ENCODE assay signal across 18 cellular contexts in the genomic region with DNA sequence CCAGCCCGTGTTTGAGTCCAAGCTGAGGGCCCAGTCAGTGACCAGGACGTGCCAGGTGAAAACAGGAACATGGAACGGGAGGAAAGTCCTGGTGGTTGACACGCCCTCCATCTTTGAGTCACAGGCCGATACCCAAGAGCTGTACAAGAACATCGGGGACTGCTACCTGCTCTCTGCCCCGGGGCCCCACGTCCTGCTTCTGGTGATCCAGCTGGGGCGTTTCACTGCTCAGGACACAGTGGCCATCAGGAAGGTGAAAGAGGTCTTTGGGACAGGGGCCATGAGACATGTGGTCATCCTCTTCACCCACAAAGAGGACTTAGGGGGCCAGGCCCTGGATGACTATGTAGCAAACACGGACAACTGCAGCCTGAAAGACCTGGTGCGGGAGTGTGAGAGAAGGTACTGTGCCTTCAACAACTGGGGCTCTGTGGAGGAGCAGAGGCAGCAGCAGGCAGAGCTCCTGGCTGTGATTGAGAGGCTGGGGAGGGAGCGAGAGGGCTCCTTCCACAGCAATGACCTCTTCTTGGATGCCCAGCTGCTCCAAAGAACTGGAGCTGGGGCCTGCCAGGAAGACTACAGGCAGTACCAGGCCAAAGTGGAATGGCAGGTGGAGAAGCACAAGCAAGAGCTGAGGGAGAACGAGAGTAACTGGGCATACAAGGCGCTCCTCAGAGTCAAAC. TPM values are rescaled to one million over a fixed set of nuclear protein-coding genes. Genes with fewer than 3 reads are reported as not detected.
A peak's percentile ranks its signal among the peaks of the same experiment; 100 is the strongest.
DNase-seq lines count a peak whose midpoint lies in the region; ATAC-seq and TF ChIP-seq lines count a peak whose summit lies in the region.
"Had no signal": no experiment of that assay in that cellular context is flagged by ENCODE, and none has a peak within 500 bp of the region (broad histone marks: within the 10 kb centered on the region; RNA-seq: fewer than 3 reads in every experiment).

No MANE protein-coding gene starts in this region.

- no peak for ATAC-seq in T-helper 17 cell
- no peak for ATAC-seq in central memory CD8-positive, alpha-beta T cell (replicated peaks; ENCODE audit: extremely low read depth, poor library complexity, severe bottlenecking)
- ATAC-seq in stimulated activated naive CD8-positive, alpha-beta T cell treated with anti-CD3 and anti-CD28 coated beads, Interleukin-15, Interleukin-2, amounts not matched to agents 100 U/mL and 50 U/mL, for 24 hours, result no peak
- ATAC-seq: left ventricle myocardium superior had no signal

- peaks cover 74% of the 10 kb centered on the region for H3K4me1 Mint-ChIP-seq in T-helper 17 cell
- peaks cover 79% of the 10 kb centered on the region for H3K4me1 Mint-ChIP-seq in central memory CD8-positive, alpha-beta T cell

- no peaks in the 10 kb centered on the region for H3K9me3 Mint-ChIP-seq in central memory CD8-positive, alpha-beta T cell

- peaks cover 45% of the 10 kb centered on the region for H3K36me3 Mint-ChIP-seq in T-helper 17 cell (ENCODE audit: low read depth)
- H3K36me3 Mint-ChIP-seq in central memory CD8-positive, alpha-beta T cell (ENCODE audit: insufficient read depth), result peaks cover 71% of the 10 kb centered on the region

- H3K27me3 Mint-ChIP-seq in T-helper 17 cell, result no peaks in the 10 kb centered on the region
- H3K27me3 Mint-ChIP-seq in central memory CD8-positive, alpha-beta T cell, result no peaks in the 10 kb centered on the region

- peak overlapping the region; percentile 98 for H3K4me3 Mint-ChIP-seq in T-helper 17 cell
- peak overlapping the region; percentile 86 for H3K4me3 Mint-ChIP-seq in central memory CD8-positive, alpha-beta T cell

- no peak overlapping the region for H3K4me3 ChIP-seq in BE2C (ENCODE audit: low read depth, low read length)
- H3K4me3 ChIP-seq: adrenal gland, SJCRH30, smooth muscle cell had no signal

- peak; percentile 73 for DNase-seq in activated effector memory CD4-positive, alpha-beta T cell treated with anti-CD3 and anti-CD28 coated beads, Interleukin-2, amount 50 U/mL, for 16 hours
- no peak for DNase-seq in activated effector memory CD4-positive, alpha-beta T cell treated with Interleukin-2 at 50 U/mL for 16 hours
- DNase-seq in T-helper 17 cell (no peak), HCEC 1CT (no peak), globus pallidus (ENCODE audit: low spot score) (no peak), BE2C (no peak)
- DNase-seq in central memory CD8-positive, alpha-beta T cell (ENCODE audit: low spot score in 2 of 2), result no peak
- peak; percentile 47 for DNase-seq in stimulated activated naive CD8-positive, alpha-beta T cell treated with anti-CD3 and anti-CD28 coated beads, Interleukin-15, Interleukin-2, amounts not matched to agents 100 U/mL and 50 U/mL, for 24 hours
- DNase-seq: activated CD8-positive, alpha-beta memory T cell treated with anti-CD3 and anti-CD28 coated beads for 24 hours; adrenal gland; COR-L47; left ventricle myocardium superior; NCI-H2029 treated with DMSO at 0.1 percent for 48 hours; NCI-H510A; SJCRH30 had no signal

- peak overlapping the region; percentile 98 for H3K27ac Mint-ChIP-seq in T-helper 17 cell
- peak overlapping the region; percentile 98 for H3K27ac Mint-ChIP-seq in central memory CD8-positive, alpha-beta T cell (ENCODE audit: low read depth)
- H3K27ac Mint-ChIP-seq: progenitor cell of endocrine pancreas had no signal

- no peak for TF ChIP-seq CTCF in BE2C (IDR thresholded peaks at IDR 0.05; ENCODE audit: low read depth, low read length)

- H3K9me3 ChIP-seq in T-helper 17 cell (ENCODE audit: control insufficient read depth, low read length, poor library complexity, severe bottlenecking), result no peaks in the 10 kb centered on the region
- no peaks in the 10 kb centered on the region for H3K9me3 ChIP-seq in BE2C
- H3K9me3 ChIP-seq: adrenal gland, SJCRH30 had no signal

- no peaks in the 10 kb centered on the region for H3K4me1 ChIP-seq in BE2C
- H3K4me1 ChIP-seq: adrenal gland, SJCRH30 had no signal

- H3K36me3 ChIP-seq in BE2C, result no peaks in the 10 kb centered on the region
- H3K36me3 ChIP-seq: adrenal gland, SJCRH30 had no signal

- H3K27me3 ChIP-seq in BE2C, result peaks cover 60% of the 10 kb centered on the region
- H3K27me3 ChIP-seq: adrenal gland had no signal

RNA-seq across cellular contexts. Expression of gene GIMAP5, which starts 5.2 kb away (rescaled TPM):
- 10 to 100 TPM; 44.1 to 65.3 TPM for total RNA-seq in T-helper 17 cell
- polyA plus RNA-seq in BE2C (2012; ENCODE audit: insufficient read depth, insufficient read length, low read depth), result 1.3 TPM
- total RNA-seq: myocyte, progenitor cell of endocrine pancreas, SJCRH30, smooth muscle cell had no signal
- polyA plus RNA-seq: smooth muscle cell had no signal

RNA-seq across cellular contexts. Expression of gene GIMAP1, which starts 26.0 kb away (rescaled TPM):
- 10 to 100 TPM; 14.1 to 23.0 TPM for total RNA-seq in T-helper 17 cell
- not detected for polyA plus RNA-seq in BE2C (2012; ENCODE audit: insufficient read depth, insufficient read length, low read depth)
- total RNA-seq: myocyte, progenitor cell of endocrine pancreas, SJCRH30, smooth muscle cell had no signal
- polyA plus RNA-seq: smooth muscle cell had no signal

RNA-seq across cellular contexts. Expression of gene GIMAP2, which starts 56.9 kb away (rescaled TPM):
- total RNA-seq in T-helper 17 cell, result 10 to 100 TPM; 53.7 to 68.2 TPM
- polyA plus RNA-seq in BE2C (2012; ENCODE audit: insufficient read depth, insufficient read length, low read depth), result not detected
- total RNA-seq: progenitor cell of endocrine pancreas, SJCRH30, smooth muscle cell had no signal

RNA-seq across cellular contexts. Expression of gene TMEM176B, which starts 57.7 kb away (rescaled TPM):
- total RNA-seq in T-helper 17 cell, result not detected
- polyA plus RNA-seq in BE2C (2012; ENCODE audit: insufficient read depth, insufficient read length, low read depth), result 4.0 TPM
- total RNA-seq: myocyte, SJCRH30 had no signal

RNA-seq across cellular contexts. Expression of gene TMEM176A, which starts 58.1 kb away (rescaled TPM):
- total RNA-seq in T-helper 17 cell, result under 1 TPM in 1 of 2 donors, not detected in 1; 0.20 TPM
- 1.9 TPM for polyA plus RNA-seq in BE2C (2012; ENCODE audit: insufficient read depth, insufficient read length, low read depth)
- total RNA-seq: myocyte, SJCRH30 had no signal

Comparison
In these comparisons a context has a peak if more than half of its experiments do, and no peak if none do; other contexts are left out.
1. DNase-seq: peak in activated effector memory CD4-positive, alpha-beta T cell treated with anti-CD3 and anti-CD28 coated beads, Interleukin-2, amount 50 U/mL, for 16 hours (single experiment) and stimulated activated naive CD8-positive, alpha-beta T cell treated with anti-CD3 and anti-CD28 coated beads, Interleukin-15, Interleukin-2, amounts not matched to agents 100 U/mL and 50 U/mL, for 24 hours (single experiment); none in activated effector memory CD4-positive, alpha-beta T cell treated with Interleukin-2 at 50 U/mL for 16 hours (single experiment), T-helper 17 cell (0 of 3), central memory CD8-positive, alpha-beta T cell (0 of 2), HCEC 1CT (single experiment), globus pallidus (single experiment) and BE2C (single experiment).